ENCODE assay signal across 25 cellular contexts in the genomic region with DNA sequence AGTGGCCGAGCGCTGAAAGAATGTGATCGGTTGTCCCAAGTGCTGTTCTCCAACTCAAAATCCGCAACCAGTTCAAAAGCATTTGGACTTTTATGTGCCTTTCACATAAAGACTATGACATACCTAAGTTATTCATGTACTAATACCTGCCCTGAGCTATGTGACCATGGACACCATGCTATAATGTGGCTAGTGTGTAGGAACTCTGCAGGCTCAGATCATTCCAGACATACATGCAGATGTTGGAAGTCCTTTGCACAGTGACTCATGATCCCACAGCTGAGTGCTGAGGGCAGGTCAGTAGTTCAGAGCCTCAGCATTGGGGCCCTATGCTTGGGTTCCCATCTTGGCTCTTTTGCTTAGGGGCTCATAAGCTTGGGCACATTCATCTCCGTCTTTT.
A peak's percentile ranks its signal among the peaks of the same experiment; 100 is the strongest.
DNase-seq lines count a peak whose midpoint lies in the region; ATAC-seq, FAIRE-seq and TF ChIP-seq lines count a peak whose summit lies in the region.
"Had no signal": no experiment of that assay in that cellular context is flagged by ENCODE, and none has a peak within 500 bp of the region (broad histone marks: within the 10 kb centered on the region; RNA-seq: fewer than 3 reads in every experiment).

No MANE protein-coding gene starts in this region.

- H3K79me2 ChIP-seq in HepG2 (ENCODE audit: insufficient read depth, low read length) (no peaks in the 10 kb centered on the region), trophoblast cell (ENCODE audit: control insufficient read depth, insufficient read depth, low read length, poor library complexity) (no peaks in the 10 kb centered on the region)

- TF ChIP-seq EP300 in HepG2 (IDR thresholded peaks at IDR 0.05; ENCODE audit: low read depth in 2 of 2, low read length in 2 of 2) (no peak), HepG2 (CRISPR knock-in tag; IDR thresholded peaks at IDR 0.05; ENCODE audit: borderline replicate concordance) (no peak), esophagus muscularis mucosa (IDR thresholded peaks at IDR 0.05) (no peak)

- no peak for TF ChIP-seq RAD21 in HepG2 (CRISPR knock-in tag; IDR thresholded peaks at IDR 0.05)

- no peaks in the 10 kb centered on the region for H3K9me3 ChIP-seq in HepG2 (ENCODE audit: low read length)
- H3K9me3 ChIP-seq in right lobe of liver = no peaks in the 10 kb centered on the region
- H3K9me3 ChIP-seq in esophagus muscularis mucosa = no peaks in the 10 kb centered on the region
- no peaks in the 10 kb centered on the region for H3K9me3 ChIP-seq in trophoblast cell (ENCODE audit: insufficient read depth, low read depth, low read length)
- no peaks in the 10 kb centered on the region for H3K9me3 ChIP-seq in Caco-2
- H3K9me3 ChIP-seq: BE2C, BLaER1 had no signal

- no peak overlapping the region for H3K4ac ChIP-seq in trophoblast cell (ENCODE audit: low read depth, low read length)

- in situ Hi-C loops in HepG2 (cut with HindIII; ENCODE audit: extremely low pct_ligation_motif_present, low pct_unique_long_range_greater_than_20kb) = loop anchor here (25.0 kb wide), 1 partner anchor 103 kb away; the partner anchor contains the start of gene IGLL1

- no peaks in the 10 kb centered on the region for H3K36me3 Mint-ChIP-seq in Caco-2 (ENCODE audit: insufficient read depth, unreplicated experiment)
- H3K36me3 Mint-ChIP-seq: CD14-positive monocyte; CD4-positive, alpha-beta memory T cell; CD4-positive, CD25-positive, alpha-beta regulatory T cell had no signal

- TF ChIP-seq POLR2A in HepG2 (IDR thresholded peaks at IDR 0.05; ENCODE audit: insufficient read depth in 1 of 2, low read depth in 2 of 2, low read length in 2 of 2) (no peak), right lobe of liver (IDR thresholded peaks at IDR 0.05) (no peak), esophagus muscularis mucosa (IDR thresholded peaks at IDR 0.05; ENCODE audit: low read depth) (no peak)

- H4K8ac ChIP-seq in trophoblast cell (ENCODE audit: low read depth, low read length) = no peak overlapping the region

- no peak overlapping the region for H2BK5ac ChIP-seq in trophoblast cell (ENCODE audit: low read depth, low read length, poor library complexity)

- H3K4me2 ChIP-seq in HepG2 (ENCODE audit: low read depth, low read length) (no peak overlapping the region), trophoblast cell (ENCODE audit: low read length) (no peak overlapping the region)
- H3K4me2 ChIP-seq: BLaER1 had no signal

- no peak overlapping the region for H3K4me3 Mint-ChIP-seq in Caco-2 (ENCODE audit: unreplicated experiment)
- H3K4me3 Mint-ChIP-seq: CD14-positive monocyte; CD4-positive, alpha-beta memory T cell; CD4-positive, CD25-positive, alpha-beta regulatory T cell had no signal

- H2BK120ac ChIP-seq in trophoblast cell (ENCODE audit: insufficient read depth, low read length, poor library complexity) = no peak overlapping the region

- H3K4me1 ChIP-seq in HepG2 (ENCODE audit: insufficient read depth, low read length) (peaks cover 7% of the 10 kb centered on the region; the same call in 1 of the 2 replicates), right lobe of liver (no peaks in the 10 kb centered on the region), esophagus muscularis mucosa (no peaks in the 10 kb centered on the region), trophoblast cell (ENCODE audit: control insufficient read depth in 1 of 2, insufficient read depth in 2 of 2, low read length in 2 of 2) (no peaks in the 10 kb centered on the region), Caco-2 (no peaks in the 10 kb centered on the region)

- CTCF ChIA-PET in HepG2 (lab: Yijun Ruan, JAX; ENCODE audit: low intra/inter-chr PET ratio, low total read pairs) (no interaction called here), Caco-2 (lab: Charles Lee) (interaction anchor here (1.5 kb wide), 1 partner anchor 107 kb away, joined by 3 read pairs; no protein-coding TSS in a partner anchor)

- no peaks in the 10 kb centered on the region for H3K27me3 Mint-ChIP-seq in Caco-2 (ENCODE audit: insufficient read depth, unreplicated experiment)

- FAIRE-seq in HepG2 (lab: Jason Lieb, UNC) = no peak
- FAIRE-seq: A204.1, GM12878, GM12892 had no signal

- no peak overlapping the region for H4K91ac ChIP-seq in trophoblast cell (ENCODE audit: low read depth, low read length)

- DNase-seq in HepG2 (ENCODE audit: low spot score) (no peak), right lobe of liver (no peak), esophagus muscularis mucosa (ENCODE audit: extremely low spot score) (peak; percentile 37), trophoblast cell (peak; percentile 88 to 92), HT-29 (ENCODE audit: low spot score) (no peak), NCI-H187 (lab: John Stamatoyannopoulos, UW) (no peak), Caco-2 (no peak)
- DNase-seq: 8988T; ACHN; BE2C; C1 segment of cervical spinal cord; CD4-positive, alpha-beta memory T cell; CD4-positive, CD25-positive, alpha-beta regulatory T cell; DMS 273 treated with DMSO at 0.1 percent for 48 hours; DMS153; DMS53; DMS79; DND-41; EL; GDM1 had no signal

- H3K18ac ChIP-seq in trophoblast cell (ENCODE audit: low read length) = no peak overlapping the region

- H3K27ac ChIP-seq in HepG2 (ENCODE audit: extremely low read length, insufficient read depth, low read length) = no peak overlapping the region
- no peak overlapping the region for H3K27ac ChIP-seq in right lobe of liver
- H3K27ac ChIP-seq in esophagus muscularis mucosa (replicated peaks in 1 of 4) = no peak overlapping the region
- H3K27ac ChIP-seq in trophoblast cell (ENCODE audit: low read depth, low read length) = no peak overlapping the region
- H3K27ac ChIP-seq: BLaER1 had no signal

- H3K4me1 Mint-ChIP-seq in Caco-2 (ENCODE audit: low read depth, unreplicated experiment) = no peaks in the 10 kb centered on the region
- H3K4me1 Mint-ChIP-seq: CD14-positive monocyte had no signal

- H3K4me3 ChIP-seq in HepG2 (replicated peaks in 1 of 3; ENCODE audit: insufficient read depth in 1 of 3, low read depth in 2 of 3, low read length in 3 of 3) (no peak overlapping the region), right lobe of liver (no peak overlapping the region), esophagus muscularis mucosa (no peak overlapping the region), trophoblast cell (ENCODE audit: low read depth, low read length) (no peak overlapping the region), Caco-2 (ENCODE audit: low read depth, low read length) (no peak overlapping the region)
- H3K4me3 ChIP-seq: BLaER1, GM12878 had no signal

- H3K27me3 ChIP-seq in HepG2 (ENCODE audit: control insufficient read depth in 1 of 2, insufficient read depth in 2 of 2, low read length in 2 of 2) (peaks cover 0 to 4% of the 10 kb centered on the region in 2 experiments; a peak in 1 of 5 replicates), right lobe of liver (no peaks in the 10 kb centered on the region), esophagus muscularis mucosa (no peaks in the 10 kb centered on the region), trophoblast cell (ENCODE audit: insufficient read depth, low read length) (no peaks in the 10 kb centered on the region), Caco-2 (replicated peaks; ENCODE audit: control insufficient read depth, insufficient read depth, low read length) (no peaks in the 10 kb centered on the region)
- H3K27me3 ChIP-seq: BE2C, BLaER1 had no signal

- H3K79me1 ChIP-seq in trophoblast cell (ENCODE audit: low read length) = no peaks in the 10 kb centered on the region

- no peak overlapping the region for H3K14ac ChIP-seq in trophoblast cell (ENCODE audit: low read length)

- H3K9me3 Mint-ChIP-seq in Caco-2 (ENCODE audit: unreplicated experiment) = no peaks in the 10 kb centered on the region
- H3K9me3 Mint-ChIP-seq: CD14-positive monocyte; CD4-positive, alpha-beta memory T cell; CD4-positive, CD25-positive, alpha-beta regulatory T cell had no signal

- no peaks in the 10 kb centered on the region for H4K20me1 ChIP-seq in HepG2 (ENCODE audit: insufficient read depth, low read length)
- H4K20me1 ChIP-seq: BLaER1 had no signal

- no peak overlapping the region for H4K12ac ChIP-seq in trophoblast cell (ENCODE audit: low read depth, low read length)

- no peak overlapping the region for H3K23ac ChIP-seq in trophoblast cell (ENCODE audit: low read length)

- BruUV-seq in HepG2 (replicated peaks; lab: Mats Ljungman, UMichigan) (no TSS peak), Caco-2 (replicated peaks; lab: Mats Ljungman, UMichigan) (no TSS peak)

- H3K9ac ChIP-seq in HepG2 (ENCODE audit: insufficient read depth, low read depth, low read length) (no peak overlapping the region), trophoblast cell (ENCODE audit: low read length) (no peak overlapping the region)
- H3K9ac ChIP-seq: BLaER1 had no signal

- WGBS in HepG2 (ENCODE audit: low lambda C conversion rate) = 70% methylated on average over 5 of the region's 5 CpGs
- WGBS in right lobe of liver (ENCODE audit: insufficient coverage, low coverage, low lambda C conversion rate, missing lambda C conversion rate) = 86% methylated on average over 5 of the region's 5 CpGs
- WGBS in esophagus muscularis mucosa = 94% methylated on average over 5 of the region's 5 CpGs
- WGBS in trophoblast cell (ENCODE audit: extremely low coverage, insufficient coverage, insufficient read length) = no CpG with 5 or more reads among the region's 5 CpGs

- no peaks in the 10 kb centered on the region for H3K36me3 ChIP-seq in HepG2 (replicated peaks in 1 of 2; ENCODE audit: control insufficient read depth in 1 of 2, insufficient read depth in 2 of 2, low read length in 2 of 2)
- H3K36me3 ChIP-seq in right lobe of liver = no peaks in the 10 kb centered on the region
- no peaks in the 10 kb centered on the region for H3K36me3 ChIP-seq in esophagus muscularis mucosa
- H3K36me3 ChIP-seq in trophoblast cell (ENCODE audit: control insufficient read depth in 1 of 2, insufficient read depth in 2 of 2, low read length in 2 of 2) = no peaks in the 10 kb centered on the region
- no peaks in the 10 kb centered on the region for H3K36me3 ChIP-seq in Caco-2 (ENCODE audit: control insufficient read depth, insufficient read depth, low read length)
- H3K36me3 ChIP-seq: BE2C, BLaER1 had no signal

- H2BK12ac ChIP-seq in trophoblast cell (ENCODE audit: low read length) = no peak overlapping the region

- TF ChIP-seq CTCF in HepG2 (CRISPR knock-in tag; IDR thresholded peaks at IDR 0.05) (no peak), right lobe of liver (IDR thresholded peaks at IDR 0.05) (no peak), esophagus muscularis mucosa (IDR thresholded peaks at IDR 0.05) (no peak), Caco-2 (IDR thresholded peaks at IDR 0.05; ENCODE audit: insufficient read depth in 1 of 2, low read depth in 1 of 2, low read length in 1 of 2, severe bottlenecking in 1 of 2, unreplicated experiment in 1 of 2) (no peak)

- no peak overlapping the region for H2AK5ac ChIP-seq in trophoblast cell (ENCODE audit: low read length)

- H2AFZ ChIP-seq in HepG2 (ENCODE audit: low read length) (no peak overlapping the region), trophoblast cell (ENCODE audit: insufficient read depth, low read length, poor library complexity) (no peak overlapping the region)

- POLR2A ChIA-PET in HepG2 (lab: Yijun Ruan, JAX) (no interaction called here), Caco-2 (lab: Charles Lee) (no interaction called here)

- intact Hi-C loops in HepG2 (cut with micrococcal nuclease; ENCODE audit: unreplicated experiment) = no loop called here
- intact Hi-C loops in right lobe of liver (cut with DNase I) = no loop called here
- intact Hi-C loops in esophagus muscularis mucosa (cut with DNase I) = no loop called here
- intact Hi-C loops in Caco-2 (cut with micrococcal nuclease; ENCODE audit: unreplicated experiment) = no loop called here

- no peak overlapping the region for H3K27ac Mint-ChIP-seq in Caco-2 (ENCODE audit: unreplicated experiment)
- H3K27ac Mint-ChIP-seq: CD14-positive monocyte; CD4-positive, alpha-beta memory T cell had no signal

- ATAC-seq in HepG2 (no peak), right lobe of liver (no peak)
- ATAC-seq: GM12878 had no signal

Comparison
In these comparisons a context has a peak if more than half of its experiments do, and no peak if none do; other contexts are left out.
1. DNase-seq: peak in esophagus muscularis mucosa (single experiment) and trophoblast cell (2 of 2); none in HepG2 (single experiment), right lobe of liver (0 of 3), HT-29 (single experiment), NCI-H187 (0 of 2) and Caco-2 (0 of 2).